27 cellular contexts compared by ENCODE assay signal in genomic region chr15:71880276-71880675, GRCh38.
"Had no signal": no experiment of that assay in that cellular context is flagged by ENCODE, and none has a peak within 500 bp of the region (broad histone marks: within the 10 kb centered on the region; RNA-seq: fewer than 3 reads in every experiment).

No MANE protein-coding gene starts in this region.

- H3K79me2 ChIP-seq: parathyroid adenoma had no signal

- H3K9ac ChIP-seq: parathyroid adenoma had no signal

- H3K36me3 ChIP-seq: ovary, prostate gland had no signal

- H3K27ac Mint-ChIP-seq: naive thymus-derived CD4-positive, alpha-beta T cell; natural killer cell; nephron; stimulated activated effector memory CD8-positive, alpha-beta T cell treated with anti-CD3 and anti-CD28 coated beads, Interleukin-12 subunit alpha, Interleukin-12 subunit beta, amount 100 ng/mL, for 72 hours; stimulated activated naive B cell treated with anti-CD40 and anti-IgM and Interleukin-4, amounts not matched to agents 10 μg/mL and 1 μg/mL and 100 μg/mL, for 72 hours; stimulated activated naive CD8-positive, alpha-beta T cell treated with anti-CD3 and anti-CD28 coated beads, Interleukin-15, Interleukin-2, amounts not matched to agents 100 ng/mL and 50 ng/mL, for 24 hours had no signal

- H3K4me3 ChIP-seq: ovary, prostate gland, right atrium auricular region, right lobe of liver, sigmoid colon, stomach, thoracic aorta, thyroid gland, tibial nerve, upper lobe of left lung, vagina had no signal

- H3K9me3 ChIP-seq: ovary, prostate gland, right atrium auricular region, right lobe of liver, sigmoid colon, stomach, thoracic aorta, thyroid gland, tibial nerve, upper lobe of left lung, vagina had no signal

- H3K4me1 ChIP-seq: parathyroid adenoma, prostate gland, right atrium auricular region, right lobe of liver, sigmoid colon, stomach, thyroid gland, tibial nerve, upper lobe of left lung, vagina had no signal

- H3K4me1 Mint-ChIP-seq: naive thymus-derived CD4-positive, alpha-beta T cell; natural killer cell; nephron; stimulated activated effector memory CD8-positive, alpha-beta T cell treated with anti-CD3 and anti-CD28 coated beads, Interleukin-12 subunit alpha, Interleukin-12 subunit beta, amount 100 ng/mL, for 72 hours; stimulated activated naive B cell treated with anti-CD40 and anti-IgM and Interleukin-4, amounts not matched to agents 10 μg/mL and 1 μg/mL and 100 μg/mL, for 72 hours had no signal

- H3K4me3 Mint-ChIP-seq: naive thymus-derived CD4-positive, alpha-beta T cell; natural killer cell; nephron; stimulated activated effector memory CD8-positive, alpha-beta T cell treated with anti-CD3 and anti-CD28 coated beads, Interleukin-12 subunit alpha, Interleukin-12 subunit beta, amount 100 ng/mL, for 72 hours; stimulated activated naive B cell treated with anti-CD40 and anti-IgM and Interleukin-4, amounts not matched to agents 10 μg/mL and 1 μg/mL and 100 μg/mL, for 72 hours; stimulated activated naive CD8-positive, alpha-beta T cell treated with anti-CD3 and anti-CD28 coated beads, Interleukin-15, Interleukin-2, amounts not matched to agents 100 ng/mL and 50 ng/mL, for 24 hours had no signal

- DNase-seq: naive thymus-derived CD4-positive, alpha-beta T cell; natural killer cell; occipital lobe; ovary; posterior cingulate gyrus; retina; right lobe of liver; sigmoid colon; stimulated activated CD4-positive, alpha-beta T cell treated with anti-CD3 and anti-CD28 coated beads, Interleukin-15, amount 100 ng/mL, for 24 hours; stimulated activated CD4-positive, alpha-beta T cell treated with anti-CD3 and anti-CD28 coated beads, Interleukin-2, amount 100 ng/mL, for 24 hours; stimulated activated CD4-positive, alpha-beta T cell treated with anti-CD3 and anti-CD28 coated beads, Interleukin-2, amount 100 ng/mL, for 48 hours; stimulated activated CD4-positive, alpha-beta T cell treated with anti-CD3 and anti-CD28 coated beads, Interleukin-4, amount 100 ng/mL, for 24 hours; stimulated activated naive B cell treated with anti-CD40 and anti-IgM and Interleukin-4, amounts not matched to agents 10 μg/mL and 1 μg/mL and 100 μg/mL, for 72 hours; stimulated activated naive CD4-positive, alpha-beta T cell treated with Interleukin-2 at 50 U/mL for 16 hours; stomach; thyroid gland; trophoblast cell; upper lobe of left lung had no signal

- H3K9me3 Mint-ChIP-seq: naive thymus-derived CD4-positive, alpha-beta T cell; natural killer cell; nephron; stimulated activated effector memory CD8-positive, alpha-beta T cell treated with anti-CD3 and anti-CD28 coated beads, Interleukin-12 subunit alpha, Interleukin-12 subunit beta, amount 100 ng/mL, for 72 hours; stimulated activated naive B cell treated with anti-CD40 and anti-IgM and Interleukin-4, amounts not matched to agents 10 μg/mL and 1 μg/mL and 100 μg/mL, for 72 hours; stimulated activated naive CD8-positive, alpha-beta T cell treated with anti-CD3 and anti-CD28 coated beads, Interleukin-15, Interleukin-2, amounts not matched to agents 100 ng/mL and 50 ng/mL, for 24 hours had no signal

- H3K27me3 ChIP-seq: ovary, right atrium auricular region, right lobe of liver, sigmoid colon, stomach, thyroid gland, tibial nerve, upper lobe of left lung, vagina had no signal

- ATAC-seq: naive thymus-derived CD4-positive, alpha-beta T cell; natural killer cell; right lobe of liver; stimulated activated effector memory CD8-positive, alpha-beta T cell treated with anti-CD3 and anti-CD28 coated beads, Interleukin-12 subunit alpha, Interleukin-12 subunit beta, amount 100 ng/mL, for 72 hours; stimulated activated naive B cell treated with anti-CD40 and anti-IgM and Interleukin-4, amounts not matched to agents 10 μg/mL and 1 μg/mL and 100 μg/mL, for 72 hours had no signal

- H2AFZ ChIP-seq: parathyroid adenoma had no signal

- H3K27ac ChIP-seq: ovary, parathyroid adenoma, prostate gland, right atrium auricular region, right lobe of liver, sigmoid colon, stomach, thoracic aorta, thyroid gland, tibial nerve, upper lobe of left lung, vagina had no signal

- H3K27me3 Mint-ChIP-seq: naive thymus-derived CD4-positive, alpha-beta T cell; stimulated activated naive B cell treated with anti-CD40 and anti-IgM and Interleukin-4, amounts not matched to agents 10 μg/mL and 1 μg/mL and 100 μg/mL, for 72 hours; stimulated activated naive CD8-positive, alpha-beta T cell treated with anti-CD3 and anti-CD28 coated beads, Interleukin-15, Interleukin-2, amounts not matched to agents 100 ng/mL and 50 ng/mL, for 24 hours had no signal
